ENCODE assay signal across 25 cellular contexts in the genomic region with DNA sequence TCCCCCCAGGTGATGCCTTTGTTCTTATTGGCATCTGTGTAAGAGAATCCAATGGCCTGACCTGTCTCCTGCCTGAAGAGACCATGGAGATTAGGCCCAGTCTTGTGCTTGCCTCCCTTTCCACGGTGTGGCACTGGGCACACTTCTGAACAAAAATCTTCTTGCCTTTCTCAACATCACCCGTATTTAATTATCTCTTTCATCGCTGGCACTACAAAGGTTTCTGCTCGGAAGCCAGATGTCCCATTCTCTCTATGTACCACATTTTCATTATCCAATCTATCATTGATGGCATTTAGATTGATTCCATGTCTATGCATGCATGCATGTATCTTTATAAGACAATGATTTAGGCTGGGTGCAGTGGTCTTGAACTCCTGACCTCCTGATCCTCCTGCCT.
"Had no signal": no experiment of that assay in that cellular context is flagged by ENCODE, and none has a peak within 500 bp of the region (broad histone marks: within the 10 kb centered on the region; RNA-seq: fewer than 3 reads in every experiment).

No MANE protein-coding gene starts in this region.

- H3K27me3 ChIP-seq: neural progenitor cell, ovary, thyroid gland, tibial nerve, upper lobe of right lung, uterus had no signal

- H3K9me3 ChIP-seq: ovary, psoas muscle, stomach, thoracic aorta, thyroid gland, tibial nerve, upper lobe of right lung, uterus had no signal

- H3K27ac ChIP-seq: neural progenitor cell, ovary, parathyroid adenoma, psoas muscle, skin epidermis, stomach, thoracic aorta, thyroid gland, tibial nerve, upper lobe of right lung, uterus had no signal

- DNase-seq: naive thymus-derived CD4-positive, alpha-beta T cell; natural killer cell; occipital lobe; ovary; posterior cingulate gyrus; psoas muscle; right cardiac atrium; stimulated activated CD4-positive, alpha-beta T cell treated with anti-CD3 and anti-CD28 coated beads, Interleukin-15, amount 100 ng/mL, for 24 hours; stimulated activated CD4-positive, alpha-beta T cell treated with anti-CD3 and anti-CD28 coated beads, Interleukin-2, amount 100 ng/mL, for 24 hours; stimulated activated CD4-positive, alpha-beta T cell treated with anti-CD3 and anti-CD28 coated beads, Interleukin-2, amount 100 ng/mL, for 48 hours; stimulated activated CD4-positive, alpha-beta T cell treated with anti-CD3 and anti-CD28 coated beads, Interleukin-4, amount 100 ng/mL, for 24 hours; stimulated activated naive B cell treated with anti-CD40 and anti-IgM and Interleukin-4, amounts not matched to agents 10 μg/mL and 1 μg/mL and 100 μg/mL, for 72 hours; stimulated activated naive CD4-positive, alpha-beta T cell treated with Interleukin-2 at 50 U/mL for 16 hours; stomach; thyroid gland; upper lobe of right lung; uterus had no signal

- H3K4me3 ChIP-seq: neural progenitor cell, ovary, psoas muscle, skin epidermis, smooth muscle cell, stomach, thoracic aorta, thyroid gland, tibial nerve, upper lobe of right lung, uterus had no signal

- H3K4me1 ChIP-seq: neural progenitor cell, parathyroid adenoma, psoas muscle, stomach, thyroid gland, tibial nerve, upper lobe of right lung, uterus had no signal

- H3K79me2 ChIP-seq: parathyroid adenoma had no signal

- ATAC-seq: naive thymus-derived CD4-positive, alpha-beta T cell; natural killer cell; psoas muscle; right cardiac atrium; sciatic nerve; stimulated activated effector memory CD8-positive, alpha-beta T cell treated with anti-CD3 and anti-CD28 coated beads, Interleukin-12 subunit alpha, Interleukin-12 subunit beta, amount 100 ng/mL, for 72 hours; stimulated activated naive B cell treated with anti-CD40 and anti-IgM and Interleukin-4, amounts not matched to agents 10 μg/mL and 1 μg/mL and 100 μg/mL, for 72 hours; upper lobe of right lung had no signal

- H3K36me3 ChIP-seq: neural progenitor cell, ovary, stomach, thoracic aorta, thyroid gland, tibial nerve, upper lobe of right lung, uterus had no signal

- H3K9ac ChIP-seq: neural progenitor cell, parathyroid adenoma had no signal

- H2AFZ ChIP-seq: neural progenitor cell, parathyroid adenoma had no signal

- H3K4me2 ChIP-seq: neural progenitor cell, smooth muscle cell had no signal
